9 cellular contexts compared by ENCODE assay signal in the genomic region with DNA sequence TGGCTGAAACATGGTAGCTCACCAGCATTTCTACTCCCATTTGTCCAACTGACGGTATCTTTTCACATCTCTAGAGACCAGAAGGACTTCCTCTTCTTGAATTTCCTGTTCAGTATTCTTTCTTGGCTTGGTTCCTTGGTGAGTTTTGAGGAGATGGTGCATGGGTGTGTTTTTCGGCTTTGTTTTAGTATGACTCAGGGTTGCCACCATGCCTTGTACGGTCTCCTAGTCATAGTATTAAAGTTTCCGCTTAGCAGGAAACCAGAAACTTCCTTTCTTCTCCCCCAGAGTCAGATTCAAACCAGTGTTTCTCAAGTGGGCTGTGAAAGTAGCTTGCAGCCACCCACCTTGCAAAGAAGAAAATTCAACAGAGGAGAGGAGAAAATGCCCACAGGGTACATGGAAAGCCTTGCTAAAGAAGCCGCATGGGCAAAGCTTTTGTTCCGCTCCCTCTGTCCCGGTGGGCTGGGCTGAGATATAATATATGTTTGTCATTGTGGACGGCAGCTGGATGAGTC. TPM values are rescaled to one million over a fixed set of nuclear protein-coding genes. Genes with fewer than 3 reads are reported as not detected.
DNase-seq lines count a peak whose midpoint lies in the region; ATAC-seq and TF ChIP-seq lines count a peak whose summit lies in the region.
"Had no signal": no experiment of that assay in that cellular context is flagged by ENCODE, and none has a peak within 500 bp of the region (broad histone marks: within the 10 kb centered on the region; RNA-seq: fewer than 3 reads in every experiment).

No MANE protein-coding gene starts in this region.

- peak; percentile 45 to 48 for DNase-seq in activated CD4-positive, alpha-beta T cell treated with anti-CD3 and anti-CD28 coated beads, Interleukin-2, amount 50 U/mL, for 4 hours
- DNase-seq in fibroblast of villous mesenchyme (ENCODE audit: low read depth) (peak; percentile 73), epidermal melanocyte (ENCODE audit: insufficient read length, low spot score) (no peak), SIG-M5 (lab: John Stamatoyannopoulos, UW) (no peak)
- peak; percentile 68 for DNase-seq in stimulated activated CD4-positive, alpha-beta T cell treated with anti-CD3 and anti-CD28 coated beads, Interleukin-15, amount 100 ng/mL, for 24 hours
- DNase-seq: left cardiac atrium had no signal

- peaks cover 94% of the 10 kb centered on the region for H3K79me2 ChIP-seq in ACC112 (ENCODE audit: control insufficient read depth, insufficient read depth, low read length, unreplicated experiment)

- peaks cover 60% of the 10 kb centered on the region for H3K4me1 ChIP-seq in ACC112 (ENCODE audit: control insufficient read depth, insufficient read depth, low read length, unreplicated experiment)

- no peaks in the 10 kb centered on the region for H3K27me3 ChIP-seq in ACC112 (ENCODE audit: insufficient read depth, low read length)

- ATAC-seq in GM19035 (IDR thresholded peaks at IDR 0.05; ENCODE audit: unreplicated experiment) (peak; percentile 84), HG03159 (IDR thresholded peaks at IDR 0.05; ENCODE audit: unreplicated experiment) (peak; percentile 86)

- peak overlapping the region; percentile 70 for H3K27ac ChIP-seq in ACC112 (ENCODE audit: low read depth, low read length)

- no peak overlapping the region for H2AFZ ChIP-seq in ACC112 (ENCODE audit: low read length, unreplicated experiment)

- H3K4me3 ChIP-seq in ACC112 (ENCODE audit: low read depth, low read length) (peak overlapping the region; percentile 63), fibroblast of villous mesenchyme (ENCODE audit: low read depth, low read length) (no peak overlapping the region)

- no peak for TF ChIP-seq CTCF in fibroblast of villous mesenchyme (IDR thresholded peaks at IDR 0.05; ENCODE audit: insufficient read depth, low read depth, low read length)

- peaks cover 16% of the 10 kb centered on the region; the same call in 1 of the 2 replicates for H3K36me3 ChIP-seq in ACC112 (ENCODE audit: insufficient read depth, low read length)

RNA-seq across cellular contexts. Expression of gene CD99, which starts 5.7 kb away (rescaled TPM):
- 268 and 386 TPM in 2 replicates for total RNA-seq in fibroblast of villous mesenchyme

RNA-seq across cellular contexts. Expression of gene XG, which starts 55.1 kb away (rescaled TPM):
- total RNA-seq in fibroblast of villous mesenchyme, result 0.97 and 4.7 TPM in 2 replicates

Comparison
In these comparisons a context has a peak if more than half of its experiments do, and no peak if none do; other contexts are left out.
1. DNase-seq: peak in activated CD4-positive, alpha-beta T cell treated with anti-CD3 and anti-CD28 coated beads, Interleukin-2, amount 50 U/mL, for 4 hours (2 of 2), fibroblast of villous mesenchyme (single experiment) and stimulated activated CD4-positive, alpha-beta T cell treated with anti-CD3 and anti-CD28 coated beads, Interleukin-15, amount 100 ng/mL, for 24 hours (single experiment); none in epidermal melanocyte (single experiment) and SIG-M5 (single experiment).